ENCODE assay signal across 11 cellular contexts in genomic region chr19:1412323-1412923, GRCh38. TPM values are rescaled to one million over a fixed set of nuclear protein-coding genes. Genes with fewer than 3 reads are reported as not detected.
DNase-seq lines count a peak whose midpoint lies in the region; ATAC-seq and TF ChIP-seq lines count a peak whose summit lies in the region.
"Had no signal": no experiment of that assay in that cellular context is flagged by ENCODE, and none has a peak within 500 bp of the region (broad histone marks: within the 10 kb centered on the region; RNA-seq: fewer than 3 reads in every experiment).

No MANE protein-coding gene starts in this region.

- H3K4me3 Mint-ChIP-seq in activated T-cell treated with anti-CD3 and anti-CD28 coated beads, Interleukin-2, amount 50 U/mL, for 24 hours: no peak overlapping the region
- no peak overlapping the region for H3K4me3 Mint-ChIP-seq in WTC11
- H3K4me3 Mint-ChIP-seq in stimulated activated memory B cell treated with anti-CD40 and anti-IgM and Interleukin-4, amounts not matched to agents 10 μg/mL and 1 μg/mL and 100 μg/mL, for 72 hours: no peak overlapping the region
- H3K4me3 Mint-ChIP-seq: stimulated activated naive B cell treated with anti-CD40 and anti-IgM and Interleukin-4, amounts not matched to agents 10 μg/mL and 1 μg/mL and 100 μg/mL, for 72 hours had no signal

- no peak overlapping the region for H3K4me3 ChIP-seq in esophagus squamous epithelium
- H3K4me3 ChIP-seq: A549 had no signal

- 70% methylated on average over 9 of the region's 21 CpGs; no CpG with 5 or more reads in 1 of the 2 donors for WGBS in esophagus squamous epithelium, 2 donors

- peaks cover 79% of the 10 kb centered on the region for H3K4me1 Mint-ChIP-seq in activated T-cell treated with anti-CD3 and anti-CD28 coated beads, Interleukin-2, amount 50 U/mL, for 24 hours (ENCODE audit: low read depth)
- H3K4me1 Mint-ChIP-seq in WTC11: peaks cover 72% of the 10 kb centered on the region
- peaks cover 74% of the 10 kb centered on the region for H3K4me1 Mint-ChIP-seq in stimulated activated memory B cell treated with anti-CD40 and anti-IgM and Interleukin-4, amounts not matched to agents 10 μg/mL and 1 μg/mL and 100 μg/mL, for 72 hours

- TF ChIP-seq CTCF in WTC11 (IDR thresholded peaks at IDR 0.05) (no peak), esophagus squamous epithelium (IDR thresholded peaks at IDR 0.05) (no peak)

- peak overlapping the region; percentile 97 for H3K27ac Mint-ChIP-seq in activated T-cell treated with anti-CD3 and anti-CD28 coated beads, Interleukin-2, amount 50 U/mL, for 24 hours
- H3K27ac Mint-ChIP-seq in WTC11: peak overlapping the region; percentile 87
- peak overlapping the region; percentile 51 for H3K27ac Mint-ChIP-seq in stimulated activated memory B cell treated with anti-CD40 and anti-IgM and Interleukin-4, amounts not matched to agents 10 μg/mL and 1 μg/mL and 100 μg/mL, for 72 hours

- ATAC-seq in WTC11 (no peak), HG03025 (IDR thresholded peaks at IDR 0.05; ENCODE audit: low FRiP score, unreplicated experiment) (no peak)
- ATAC-seq in stimulated activated memory B cell treated with anti-CD40 and anti-IgM and Interleukin-4, amounts not matched to agents 10 μg/mL and 1 μg/mL and 100 μg/mL, for 72 hours: no peak
- ATAC-seq: A549; stimulated activated naive B cell treated with anti-CD40 and anti-IgM and Interleukin-4, amounts not matched to agents 10 μg/mL and 1 μg/mL and 100 μg/mL, for 72 hours had no signal

- H3K9me3 Mint-ChIP-seq in activated T-cell treated with anti-CD3 and anti-CD28 coated beads, Interleukin-2, amount 50 U/mL, for 24 hours: no peaks in the 10 kb centered on the region
- H3K9me3 Mint-ChIP-seq in WTC11: no peaks in the 10 kb centered on the region
- no peaks in the 10 kb centered on the region for H3K9me3 Mint-ChIP-seq in stimulated activated memory B cell treated with anti-CD40 and anti-IgM and Interleukin-4, amounts not matched to agents 10 μg/mL and 1 μg/mL and 100 μg/mL, for 72 hours
- H3K9me3 Mint-ChIP-seq: stimulated activated naive B cell treated with anti-CD40 and anti-IgM and Interleukin-4, amounts not matched to agents 10 μg/mL and 1 μg/mL and 100 μg/mL, for 72 hours had no signal

- no peaks in the 10 kb centered on the region for H3K9me3 ChIP-seq in esophagus squamous epithelium
- H3K9me3 ChIP-seq: A549 had no signal

- DNase-seq in activated T-cell treated with anti-CD3 and anti-CD28 coated beads, Interleukin-2, amount 50 U/mL, for 24 hours: no peak
- no peak for DNase-seq in activated T-cell treated with anti-CD3 and anti-CD28 coated beads, Interleukin-2, amount 50 U/mL, for 48 hours
- DNase-seq in WTC11 (ENCODE audit: low spot score) (no peak), esophagus squamous epithelium (lab: John Stamatoyannopoulos, UW) (no peak), DMS114 treated with DMSO at 0.1 percent for 48 hours (lab: John Stamatoyannopoulos, UW; ENCODE audit: unreplicated experiment) (no peak)
- DNase-seq in NK-92 treated with Interleukin-12 subunit alpha and Interleukin-12 subunit beta, amount 100 ng/mL, for 24 hours (lab: John Stamatoyannopoulos, UW): no peak
- DNase-seq: DMS79 treated with DMSO at 0.1 percent for 48 hours; stimulated activated naive B cell treated with anti-CD40 and anti-IgM and Interleukin-4, amounts not matched to agents 10 μg/mL and 1 μg/mL and 100 μg/mL, for 72 hours had no signal

- H3K4me1 ChIP-seq in esophagus squamous epithelium: peaks cover 79 to 90% (median 82%) of the 10 kb centered on the region in 3 donors

- peak overlapping the region; percentile 5 to 100 (median 78) for H3K27ac ChIP-seq in esophagus squamous epithelium
- H3K27ac ChIP-seq: A549 had no signal

- H3K36me3 Mint-ChIP-seq in activated T-cell treated with anti-CD3 and anti-CD28 coated beads, Interleukin-2, amount 50 U/mL, for 24 hours (ENCODE audit: low read depth): peaks cover 85% of the 10 kb centered on the region
- H3K36me3 Mint-ChIP-seq in WTC11: peaks cover 30% of the 10 kb centered on the region
- H3K36me3 Mint-ChIP-seq in stimulated activated memory B cell treated with anti-CD40 and anti-IgM and Interleukin-4, amounts not matched to agents 10 μg/mL and 1 μg/mL and 100 μg/mL, for 72 hours: peaks cover 33% of the 10 kb centered on the region

- no peaks in the 10 kb centered on the region for H3K27me3 Mint-ChIP-seq in activated T-cell treated with anti-CD3 and anti-CD28 coated beads, Interleukin-2, amount 50 U/mL, for 24 hours
- no peaks in the 10 kb centered on the region for H3K27me3 Mint-ChIP-seq in WTC11 (ENCODE audit: low read depth)
- no peaks in the 10 kb centered on the region for H3K27me3 Mint-ChIP-seq in stimulated activated memory B cell treated with anti-CD40 and anti-IgM and Interleukin-4, amounts not matched to agents 10 μg/mL and 1 μg/mL and 100 μg/mL, for 72 hours
- H3K27me3 Mint-ChIP-seq: stimulated activated naive B cell treated with anti-CD40 and anti-IgM and Interleukin-4, amounts not matched to agents 10 μg/mL and 1 μg/mL and 100 μg/mL, for 72 hours had no signal

- POLR2A ChIA-PET in WTC11 (lab: Charles Lee): interaction anchor here (1.0 kb wide), 1 partner anchor 60 kb away, joined by 3 read pairs; no protein-coding TSS in a partner anchor

- intact Hi-C loops in esophagus squamous epithelium (cut with DNase I): no loop called here

- TF ChIP-seq POLR2A in esophagus squamous epithelium (IDR thresholded peaks at IDR 0.05): no peak

- CTCF ChIA-PET in WTC11 (lab: Charles Lee): interaction anchor here (1.3 kb wide), 1 partner anchor 97 kb away, joined by 3 read pairs; no protein-coding TSS in a partner anchor

- peaks cover 0 to 25% (median 0%) of the 10 kb centered on the region in 3 donors for H3K36me3 ChIP-seq in esophagus squamous epithelium

- no peaks in the 10 kb centered on the region for H3K27me3 ChIP-seq in esophagus squamous epithelium

TF ChIP-seq in WTC11, 78 proteins besides CTCF, POLR2A, EP300 and RAD21 (continues in another document):
- no peak for TF ChIP-seq E2F4 (CRISPR knock-in tag; IDR thresholded peaks at IDR 0.05; ENCODE audit: borderline replicate concordance, low read depth)
- TF ChIP-seq FOXJ3 (CRISPR knock-in tag; IDR thresholded peaks at IDR 0.05; ENCODE audit: borderline replicate concordance): no peak
- TF ChIP-seq ELF4 (CRISPR knock-in tag; IDR thresholded peaks at IDR 0.05; ENCODE audit: low read depth): no peak
- no peak for TF ChIP-seq E2F5 (CRISPR knock-in tag; IDR thresholded peaks at IDR 0.05)
- TF ChIP-seq, protein P1, sequence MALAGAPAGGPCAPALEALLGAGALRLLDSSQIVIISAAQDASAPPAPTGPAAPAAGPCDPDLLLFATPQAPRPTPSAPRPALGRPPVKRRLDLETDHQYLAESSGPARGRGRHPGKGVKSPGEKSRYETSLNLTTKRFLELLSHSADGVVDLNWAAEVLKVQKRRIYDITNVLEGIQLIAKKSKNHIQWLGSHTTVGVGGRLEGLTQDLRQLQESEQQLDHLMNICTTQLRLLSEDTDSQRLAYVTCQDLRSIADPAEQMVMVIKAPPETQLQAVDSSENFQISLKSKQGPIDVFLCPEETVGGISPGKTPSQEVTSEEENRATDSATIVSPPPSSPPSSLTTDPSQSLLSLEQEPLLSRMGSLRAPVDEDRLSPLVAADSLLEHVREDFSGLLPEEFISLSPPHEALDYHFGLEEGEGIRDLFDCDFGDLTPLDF (CRISPR knock-in tag; IDR thresholded peaks at IDR 0.05): no peak
- TF ChIP-seq, protein P2, sequence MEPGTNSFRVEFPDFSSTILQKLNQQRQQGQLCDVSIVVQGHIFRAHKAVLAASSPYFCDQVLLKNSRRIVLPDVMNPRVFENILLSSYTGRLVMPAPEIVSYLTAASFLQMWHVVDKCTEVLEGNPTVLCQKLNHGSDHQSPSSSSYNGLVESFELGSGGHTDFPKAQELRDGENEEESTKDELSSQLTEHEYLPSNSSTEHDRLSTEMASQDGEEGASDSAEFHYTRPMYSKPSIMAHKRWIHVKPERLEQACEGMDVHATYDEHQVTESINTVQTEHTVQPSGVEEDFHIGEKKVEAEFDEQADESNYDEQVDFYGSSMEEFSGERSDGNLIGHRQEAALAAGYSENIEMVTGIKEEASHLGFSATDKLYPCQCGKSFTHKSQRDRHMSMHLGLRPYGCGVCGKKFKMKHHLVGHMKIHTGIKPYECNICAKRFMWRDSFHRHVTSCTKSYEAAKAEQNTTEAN (CRISPR knock-in tag; IDR thresholded peaks at IDR 0.05): no peak
- no peak for TF ChIP-seq ZNF423 (CRISPR knock-in tag; IDR thresholded peaks at IDR 0.05)

RNA-seq across cellular contexts. Expression of gene DAZAP1, which starts 5.0 kb away (rescaled TPM):
- total RNA-seq in WTC11 (2021): 338 to 360 TPM (median 339 TPM) in 3 replicates
- 10 to 100 TPM; 60.2 to 76.0 (median 69.0) TPM for total RNA-seq in esophagus squamous epithelium

RNA-seq across cellular contexts. Expression of gene GAMT, which starts 11.1 kb away (rescaled TPM):
- total RNA-seq in WTC11 (2021) (27.7 to 33.6 TPM (median 28.9 TPM) in 3 replicates), esophagus squamous epithelium (10 to 100 TPM in 3 of 4 donors, 1 to 10 TPM in 1; 2.4 to 40.0 (median 13.1) TPM)

RNA-seq across cellular contexts. Expression of gene RPS15, which starts 25.8 kb away (rescaled TPM):
- total RNA-seq in WTC11 (2021) (1,932 to 2,169 TPM (median 2,158 TPM) in 3 replicates), esophagus squamous epithelium (1,000 to 10,000 TPM; 2,502 to 3,774 (median 3,129) TPM)

RNA-seq across cellular contexts. Expression of gene NDUFS7, which starts 28.7 kb away (rescaled TPM):
- 136 to 149 TPM (median 139 TPM) in 3 replicates for total RNA-seq in WTC11 (2021)
- 100 to 1,000 TPM; 124 to 191 (median 165) TPM for total RNA-seq in esophagus squamous epithelium

RNA-seq across cellular contexts. Expression of gene APC2, which starts 37.5 kb away (rescaled TPM):
- total RNA-seq in WTC11 (2021) (1.0 to 1.4 TPM (median 1.1 TPM) in 3 replicates), esophagus squamous epithelium (under 1 TPM in 1 of 4 donors, not detected in 3; under 0.01 TPM)
